21 cellular contexts compared by ENCODE assay signal in the genomic region with DNA sequence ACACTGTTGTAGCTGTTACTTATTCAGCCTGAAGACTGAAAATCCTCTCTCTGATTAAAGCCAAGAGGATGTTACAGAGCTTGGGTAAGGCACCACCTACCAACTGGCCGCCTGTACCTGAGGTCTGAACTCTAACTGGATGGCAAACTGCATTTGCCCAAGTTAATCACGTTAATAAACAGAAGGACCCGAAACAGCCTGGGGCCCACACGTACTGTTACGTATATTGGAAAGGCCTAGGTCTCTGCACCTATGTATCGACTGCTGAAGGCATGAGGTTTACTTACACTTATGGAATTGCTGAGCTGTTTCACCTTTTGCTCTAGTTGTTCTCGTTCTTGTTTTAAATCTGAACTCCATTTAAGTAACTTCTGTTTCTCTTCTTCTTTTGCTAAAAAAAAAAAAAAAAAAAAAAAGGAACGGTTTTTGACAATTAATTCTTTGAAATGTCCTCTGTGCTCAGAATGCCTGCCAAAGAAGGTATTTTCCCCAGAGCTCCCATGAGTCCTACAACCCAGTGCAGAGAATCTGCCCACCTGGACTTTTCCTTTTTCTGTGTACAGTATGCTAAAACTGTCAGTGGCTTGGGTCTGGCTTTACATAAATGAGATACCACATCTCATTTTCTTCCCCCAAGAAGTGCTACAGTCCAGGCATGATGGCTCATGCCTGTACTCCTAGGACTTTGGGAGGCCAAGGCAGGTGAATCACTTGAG. TPM values are rescaled to one million over a fixed set of nuclear protein-coding genes. Genes with fewer than 3 reads are reported as not detected.
"Had no signal": no experiment of that assay in that cellular context is flagged by ENCODE, and none has a peak within 500 bp of the region (broad histone marks: within the 10 kb centered on the region; RNA-seq: fewer than 3 reads in every experiment).

No MANE protein-coding gene starts in this region.

- H3K27ac ChIP-seq: brain microvascular endothelial cell, neutrophil had no signal

- H3K27me3 ChIP-seq: brain microvascular endothelial cell, neutrophil had no signal

- ATAC-seq: activated naive CD4-positive, alpha-beta T cell treated with anti-CD3 and anti-CD28 coated beads, Interleukin-2, amount 50 U/mL, for 72 hours; esophagus mucosa; naive thymus-derived CD4-positive, alpha-beta T cell; right cardiac atrium; T-helper 17 cell had no signal

- H3K9me3 ChIP-seq: neutrophil had no signal

- H3K9me3 Mint-ChIP-seq: activated naive CD4-positive, alpha-beta T cell treated with anti-CD3 and anti-CD28 coated beads, Interleukin-2, amount 50 U/mL, for 72 hours; naive thymus-derived CD4-positive, alpha-beta T cell had no signal

- H3K4me3 ChIP-seq: lung had no signal

- DNase-seq: activated CD4-positive, alpha-beta T cell treated with anti-CD3 and anti-CD28 coated beads, Interleukin-2, amount 50 U/mL, for 4 hours; activated CD4-positive, CD25-positive, alpha-beta regulatory T cell treated with anti-CD3 and anti-CD28 coated beads, Interleukin-2, amount 50 U/mL, for 72 hours; activated effector memory CD4-positive, alpha-beta T cell treated with anti-CD3 and anti-CD28 coated beads, Interleukin-2, amount 50 U/mL, for 16 hours; activated T-cell treated with anti-CD3 and anti-CD28 coated beads, Interleukin-2, amount 50 U/mL, for 1 hour; amniotic stem cell; brain microvascular endothelial cell; glutamatergic neuron; naive thymus-derived CD4-positive, alpha-beta T cell; right cardiac atrium; small intestine; substantia nigra; T-helper 17 cell; trophoblast cell had no signal

- H3K27ac Mint-ChIP-seq: activated naive CD4-positive, alpha-beta T cell treated with anti-CD3 and anti-CD28 coated beads, Interleukin-2, amount 50 U/mL, for 72 hours; naive thymus-derived CD4-positive, alpha-beta T cell; T-helper 17 cell had no signal

- H3K4me3 Mint-ChIP-seq: naive thymus-derived CD4-positive, alpha-beta T cell; T-helper 17 cell had no signal

- H3K36me3 Mint-ChIP-seq: activated naive CD4-positive, alpha-beta T cell treated with anti-CD3 and anti-CD28 coated beads, Interleukin-2, amount 50 U/mL, for 72 hours had no signal

- H3K27me3 Mint-ChIP-seq: naive thymus-derived CD4-positive, alpha-beta T cell; T-helper 17 cell had no signal

RNA-seq across cellular contexts. Expression of gene LARGE2, which starts 13.1 kb away (rescaled TPM):
- total RNA-seq: cerebellum, dermis microvascular lymphatic vessel endothelial cell, fibroblast of villous mesenchyme, posterior vena cava had no signal

RNA-seq across cellular contexts. Expression of gene FREY1, which starts 28.4 kb away (rescaled TPM):
- polyA plus RNA-seq: naive thymus-derived CD4-positive, alpha-beta T cell had no signal

RNA-seq across cellular contexts. Expression of gene MAPK8IP1, which starts 50.1 kb away (rescaled TPM):
- polyA plus RNA-seq: naive thymus-derived CD4-positive, alpha-beta T cell had no signal
